In the genomic region with DNA sequence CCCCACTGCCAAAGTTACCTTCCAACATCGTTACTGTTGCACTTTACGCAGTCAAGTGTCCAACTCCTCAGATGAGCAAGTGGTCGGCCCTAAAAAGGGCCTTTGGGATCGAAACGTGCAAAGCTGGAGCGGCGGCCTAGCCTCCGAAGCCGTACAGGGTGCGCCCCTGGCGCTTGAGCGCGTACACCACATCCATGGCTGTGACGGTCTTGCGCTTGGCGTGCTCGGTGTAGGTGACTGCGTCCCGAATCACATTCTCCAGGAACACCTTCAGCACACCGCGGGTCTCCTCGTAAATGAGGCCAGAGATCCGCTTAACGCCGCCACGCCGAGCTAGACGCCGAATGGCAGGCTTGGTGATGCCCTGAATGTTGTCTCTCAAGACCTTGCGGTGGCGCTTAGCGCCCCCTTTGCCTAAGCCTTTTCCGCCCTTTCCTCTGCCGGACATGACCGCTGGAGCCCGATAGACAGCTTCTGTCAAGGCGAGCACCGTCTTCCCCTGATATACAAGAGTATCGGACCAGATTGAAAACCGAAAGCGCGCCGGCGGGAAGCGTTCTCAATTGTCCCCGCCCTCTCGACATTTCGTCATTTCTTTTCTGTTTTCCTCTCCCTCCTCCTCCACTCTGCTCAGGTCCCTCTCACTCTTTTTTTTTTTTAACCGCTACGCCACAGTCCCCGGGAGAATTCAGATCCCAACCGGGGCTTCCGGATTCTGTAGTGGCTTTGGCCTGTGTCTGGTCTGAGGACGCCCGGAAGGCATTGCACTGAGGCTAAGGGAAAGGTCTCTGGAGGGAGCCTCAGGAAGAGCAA, we compare ENCODE assay signal across 8 cellular contexts. TPM values are rescaled to one million over a fixed set of nuclear protein-coding genes. Genes with fewer than 3 reads are reported as not detected.
DNase-seq lines count a peak whose midpoint lies in the region; ATAC-seq, FAIRE-seq and TF ChIP-seq lines count a peak whose summit lies in the region.
"Not testable (repeated sequence)": the region's sequence is repeated elsewhere in the genome, so short reads cannot be mapped to it uniquely, and the experiment has no call there.

No MANE protein-coding gene starts in this region.

- no CpG with 5 or more reads among the region's 55 CpGs for WGBS in gastroesophageal sphincter (ENCODE audit: low coverage in 1 of 2), 2 donors
- WGBS in pancreas, 2 donors, result no CpG with 5 or more reads among the region's 55 CpGs

- peak; percentile 81 for FAIRE-seq in TTC549 (lab: Jason Lieb, UNC)
- not testable (repeated sequence) for FAIRE-seq in pancreas (lab: Jason Lieb, UNC)

- H3K9me3 ChIP-seq in CD8-positive, alpha-beta T cell (ENCODE audit: low read length); gastroesophageal sphincter; pancreas: not testable (repeated sequence)

- not testable (repeated sequence) for TF ChIP-seq EP300 in gastroesophageal sphincter (IDR thresholded peaks at IDR 0.05)

- not testable (repeated sequence) for H3K27ac ChIP-seq in CD8-positive, alpha-beta T cell (ENCODE audit: low read depth, low read length); gastroesophageal sphincter; pancreas

- not testable (repeated sequence) for H3K27me3 ChIP-seq in CD8-positive, alpha-beta T cell (ENCODE audit: insufficient read depth, low read length); gastroesophageal sphincter; pancreas

- POLR2A ChIA-PET in CD8-positive, alpha-beta T cell (lab: Charles Lee), result not testable (repeated sequence)

- H3K36me3 ChIP-seq in CD8-positive, alpha-beta T cell (ENCODE audit: insufficient read depth, low read length); gastroesophageal sphincter; pancreas: not testable (repeated sequence)

- not testable (repeated sequence) for H3K4me3 Mint-ChIP-seq in CD8-positive, alpha-beta T cell

- CTCF ChIA-PET in CD8-positive, alpha-beta T cell (lab: Charles Lee), result not testable (repeated sequence)

- H3K27ac Mint-ChIP-seq in CD8-positive, alpha-beta T cell, result not testable (repeated sequence)

- not testable (repeated sequence) for H3K9me3 Mint-ChIP-seq in CD8-positive, alpha-beta T cell

- intact Hi-C loops in CD8-positive, alpha-beta T cell (cut with DNase I, micrococcal nuclease); pancreas (cut with DNase I): not testable (repeated sequence)

- not testable (repeated sequence) for H3K4me3 ChIP-seq in CD8-positive, alpha-beta T cell (ENCODE audit: low read depth, low read length); gastroesophageal sphincter; pancreas

- ATAC-seq in CD8-positive, alpha-beta T cell, result peak; percentile 79
- ATAC-seq in GM19035 (IDR thresholded peaks at IDR 0.05; ENCODE audit: unreplicated experiment), result peak; percentile 71
- ATAC-seq in GM21528 (IDR thresholded peaks at IDR 0.05; ENCODE audit: low FRiP score, unreplicated experiment), result peak; percentile 59
- ATAC-seq in HG02884 (IDR thresholded peaks at IDR 0.05; ENCODE audit: unreplicated experiment), result peak; percentile 66
- peak; percentile 61 for ATAC-seq in HG03342 (IDR thresholded peaks at IDR 0.05; ENCODE audit: unreplicated experiment)
- peak; percentile 88 for ATAC-seq in gastroesophageal sphincter
- ATAC-seq in pancreas, result peak; percentile 82 to 90 (median 85)

- H3K36me3 Mint-ChIP-seq in CD8-positive, alpha-beta T cell, result not testable (repeated sequence)

- H3K27me3 Mint-ChIP-seq in CD8-positive, alpha-beta T cell (ENCODE audit: low read depth), result not testable (repeated sequence)

- DNase-seq in CD8-positive, alpha-beta T cell; pancreas: not testable (repeated sequence)

- not testable (repeated sequence) for TF ChIP-seq CTCF in CD8-positive, alpha-beta T cell (IDR thresholded peaks at IDR 0.05); gastroesophageal sphincter (IDR thresholded peaks at IDR 0.05); pancreas (IDR thresholded peaks at IDR 0.05)

- TF ChIP-seq POLR2A in gastroesophageal sphincter (IDR thresholded peaks at IDR 0.05), result not testable (repeated sequence)

- H3K4me1 Mint-ChIP-seq in CD8-positive, alpha-beta T cell (ENCODE audit: low read depth), result not testable (repeated sequence)

- H3K4me1 ChIP-seq in CD8-positive, alpha-beta T cell (ENCODE audit: insufficient read depth, low read length); gastroesophageal sphincter; pancreas: not testable (repeated sequence)

RNA-seq across cellular contexts. Expression of gene BOLA1, which starts 38.5 kb away (rescaled TPM):
- total RNA-seq in CD8-positive, alpha-beta T cell, result 1 to 10 TPM; 3.3 to 4.0 TPM
- total RNA-seq in gastroesophageal sphincter (10 to 100 TPM; 23.9 to 46.2 (median 30.5) TPM), pancreas (1 to 10 TPM; 7.0 to 8.8 (median 8.5) TPM)
- polyA plus RNA-seq in pancreas, result 10 to 100 TPM; 19.6 to 24.1 TPM

RNA-seq across cellular contexts. Expression of gene SV2A, which starts 56.8 kb away (rescaled TPM):
- 1 to 10 TPM; 2.9 to 3.3 TPM for total RNA-seq in CD8-positive, alpha-beta T cell
- 1 to 10 TPM; 6.2 to 9.2 (median 7.1) TPM for total RNA-seq in gastroesophageal sphincter
- 1 to 10 TPM in 3 of 6 donors, under 1 TPM in 3; 0.32 to 2.5 (median 0.96) TPM for total RNA-seq in pancreas
- 1 to 10 TPM; 2.3 to 8.3 TPM for polyA plus RNA-seq in pancreas
